ENCODE assay signal across 20 cellular contexts in the genomic region with DNA sequence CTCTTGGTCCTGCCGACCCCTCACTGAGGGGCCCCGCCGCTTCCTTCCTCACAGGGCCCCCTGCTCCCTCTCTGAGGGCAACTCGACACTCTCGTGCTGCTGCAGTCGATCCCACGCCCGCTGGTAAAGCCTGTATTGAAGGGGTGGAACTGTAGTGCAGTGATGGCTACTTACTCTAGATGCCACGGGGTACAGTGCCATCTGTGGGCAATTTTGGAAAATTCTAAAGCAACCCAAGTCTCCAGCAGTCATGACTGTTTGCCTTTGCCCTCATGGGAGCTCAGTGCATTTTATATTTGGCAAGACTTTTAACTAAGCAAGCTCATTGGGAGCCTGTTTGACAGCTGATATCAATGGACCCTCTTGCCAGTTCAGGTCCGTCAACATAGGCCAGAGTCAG. TPM values are rescaled to one million over a fixed set of nuclear protein-coding genes. Genes with fewer than 3 reads are reported as not detected.
DNase-seq lines count a peak whose midpoint lies in the region; ATAC-seq, FAIRE-seq and TF ChIP-seq lines count a peak whose summit lies in the region.
"Had no signal": no experiment of that assay in that cellular context is flagged by ENCODE, and none has a peak within 500 bp of the region (broad histone marks: within the 10 kb centered on the region; RNA-seq: fewer than 3 reads in every experiment).

No MANE protein-coding gene starts in this region.

- CTCF ChIA-PET in MCF 10A (lab: Yijun Ruan, JAX): interaction anchor here (0.6 kb wide), 2 partner anchors 26 to 43 kb away, joined by 3 to 4 read pairs; no protein-coding TSS in a partner anchor
- CTCF ChIA-PET in mammary epithelial cell (lab: Charles Lee; ENCODE audit: low non-redundant PET): no interaction called here
- CTCF ChIA-PET in OCI-LY7 (lab: Charles Lee; ENCODE audit: unreplicated experiment): no interaction called here

- no peak for TF ChIP-seq CTCF in MCF 10A (IDR thresholded peaks at IDR 0.05; ENCODE audit: unreplicated experiment)
- peak in 1 of 2 donors; percentile 2 for TF ChIP-seq CTCF in mammary epithelial cell (conservative IDR thresholded peaks at IDR 0.05 in 1 of 2, IDR thresholded peaks at IDR 0.05 in 1 of 2; ENCODE audit: extremely low read depth in 1 of 2, insufficient read depth in 1 of 2, low read depth in 1 of 2, low read length in 2 of 2)
- TF ChIP-seq CTCF in OCI-LY7 (conservative IDR thresholded peaks at IDR 0.05; ENCODE audit: low read length): peak; percentile 39; the same call in 1 of the 2 replicates
- peak; percentile 23 for TF ChIP-seq CTCF in chondrocyte (IDR thresholded peaks at IDR 0.05)

- no peak overlapping the region for H3K4me3 ChIP-seq in mammary epithelial cell (replicated peaks in 1 of 3; ENCODE audit: insufficient read depth in 1 of 3, low read depth in 2 of 3, low read length in 3 of 3)
- H3K4me3 ChIP-seq in OCI-LY7 (ENCODE audit: low read depth, low read length, poor library complexity, severe bottlenecking): no peak overlapping the region
- H3K4me3 ChIP-seq: left lung, suprapubic skin had no signal

- H3K27ac ChIP-seq in mammary epithelial cell (ENCODE audit: insufficient read depth, low read depth, low read length) (no peak overlapping the region), OCI-LY7 (ENCODE audit: low read depth, low read length, poor library complexity, severe bottlenecking) (no peak overlapping the region)
- H3K27ac ChIP-seq: left lung, neutrophil, suprapubic skin had no signal

- H3K9me3 ChIP-seq in mammary epithelial cell (replicated peaks; ENCODE audit: insufficient read depth, low read length) (no peaks in the 10 kb centered on the region), OCI-LY7 (ENCODE audit: low read length) (no peaks in the 10 kb centered on the region)
- H3K9me3 ChIP-seq: left lung, neutrophil, suprapubic skin had no signal

- H3K4me3 Mint-ChIP-seq in MCF 10A (ENCODE audit: unreplicated experiment) (no peak overlapping the region), chondrocyte (ENCODE audit: unreplicated experiment) (no peak overlapping the region), immature natural killer cell (no peak overlapping the region)
- H3K4me3 Mint-ChIP-seq: activated CD4-positive, alpha-beta T cell treated with anti-CD3 and anti-CD28 coated beads, Interleukin-2, amount 10 ng/mL, durations not matched to agents 24 days and 14 days had no signal

- no peak overlapping the region for H3K9ac ChIP-seq in mammary epithelial cell (ENCODE audit: insufficient read depth, low read length)

- DNase-seq in MCF 10A (ENCODE audit: unreplicated experiment) (peak; percentile 9), mammary epithelial cell (no peak), OCI-LY7 (ENCODE audit: low spot score) (no peak), chondrocyte (ENCODE audit: low spot score) (no peak), immature natural killer cell (no peak), GM19239 (ENCODE audit: insufficient read length, low spot score) (no peak)
- DNase-seq in stimulated activated CD4-positive, alpha-beta T cell treated with anti-CD3 and anti-CD28 coated beads, Interleukin-15, amount 100 ng/mL, for 24 hours: no peak
- DNase-seq: activated naive CD4-positive, alpha-beta T cell treated with Interleukin-2 at 50 U/mL for 16 hours; cerebellar nuclear complex; effector CD4-positive, alpha-beta T cell; KBM-7; left lung; NCI-H1105 treated with DMSO at 0.1 percent for 48 hours; NCI-H2171 treated with DMSO at 0.1 percent for 48 hours; retina had no signal

- dilution Hi-C loops in mammary epithelial cell (cut with HindIII; ENCODE audit: low sequenced_read_pairs): loop anchor here (5.0 to 10.0 kb wide), 3 partner anchors 33 to 93 kb away; a partner anchor contains a TSS

- peaks cover under 1% of the 10 kb centered on the region for H3K79me2 ChIP-seq in mammary epithelial cell (ENCODE audit: insufficient read depth, low read length)
- no peaks in the 10 kb centered on the region for H3K79me2 ChIP-seq in OCI-LY7 (ENCODE audit: insufficient read depth, low read depth, low read length)

- ATAC-seq in GM21737 (IDR thresholded peaks at IDR 0.05; ENCODE audit: unreplicated experiment): no peak
- ATAC-seq: left lung had no signal

- intact Hi-C loops in MCF 10A (cut with micrococcal nuclease): no loop called here
- intact Hi-C loops in mammary epithelial cell (cut with micrococcal nuclease): no loop called here
- intact Hi-C loops in OCI-LY7 (cut with micrococcal nuclease; ENCODE audit: unreplicated experiment): no loop called here

- H3K27me3 Mint-ChIP-seq in MCF 10A (ENCODE audit: insufficient read depth, unreplicated experiment) (no peaks in the 10 kb centered on the region), chondrocyte (ENCODE audit: low read depth) (no peaks in the 10 kb centered on the region), immature natural killer cell (ENCODE audit: low read depth in 3 of 3) (peaks cover 0 to 2% (median 0%) of the 10 kb centered on the region in 3 donors)
- H3K27me3 Mint-ChIP-seq: activated CD4-positive, alpha-beta T cell treated with anti-CD3 and anti-CD28 coated beads, Interleukin-2, amount 10 ng/mL, durations not matched to agents 24 days and 14 days; CD8-positive, alpha-beta memory T cell had no signal

- WGBS in mammary epithelial cell (ENCODE audit: low coverage, missing lambda C conversion rate): 91% methylated on average over 10 of the region's 10 CpGs

- H3K4me1 ChIP-seq in mammary epithelial cell (ENCODE audit: insufficient read depth, low read length): no peaks in the 10 kb centered on the region
- no peaks in the 10 kb centered on the region for H3K4me1 ChIP-seq in OCI-LY7 (ENCODE audit: insufficient read depth, low read length, poor library complexity, severe bottlenecking)
- H3K4me1 ChIP-seq: suprapubic skin had no signal

- H3K9me3 Mint-ChIP-seq in MCF 10A (ENCODE audit: unreplicated experiment): no peaks in the 10 kb centered on the region
- H3K9me3 Mint-ChIP-seq in chondrocyte (ENCODE audit: low read depth): no peaks in the 10 kb centered on the region
- H3K9me3 Mint-ChIP-seq in immature natural killer cell: no peaks in the 10 kb centered on the region
- H3K9me3 Mint-ChIP-seq: activated CD4-positive, alpha-beta T cell treated with anti-CD3 and anti-CD28 coated beads, Interleukin-2, amount 10 ng/mL, durations not matched to agents 24 days and 14 days; CD8-positive, alpha-beta memory T cell had no signal

- in situ Hi-C loops in mammary epithelial cell (cut with MboI; ENCODE audit: low sequenced_read_pairs in 2 of 2): no loop called here

- no peaks in the 10 kb centered on the region for H3K9me2 ChIP-seq in OCI-LY7 (ENCODE audit: insufficient read depth, low read length)

- H3K4me2 ChIP-seq in mammary epithelial cell (ENCODE audit: insufficient read depth, low read depth, low read length) (no peak overlapping the region), OCI-LY7 (ENCODE audit: low read length) (no peak overlapping the region)

- H3K27ac Mint-ChIP-seq in MCF 10A (ENCODE audit: low read depth, unreplicated experiment) (no peak overlapping the region), chondrocyte (ENCODE audit: unreplicated experiment) (no peak overlapping the region), immature natural killer cell (no peak overlapping the region)

- BruUV-seq in MCF 10A (replicated peaks; lab: Mats Ljungman, UMichigan): no TSS peak
- BruUV-seq in mammary epithelial cell (replicated peaks; lab: Mats Ljungman, UMichigan): no TSS peak
- no TSS peak for BruUV-seq in OCI-LY7 (replicated peaks; lab: Mats Ljungman, UMichigan)

- H3K36me3 ChIP-seq in mammary epithelial cell (ENCODE audit: insufficient read depth, low read length): peaks cover 2% of the 10 kb centered on the region
- peaks cover 12% of the 10 kb centered on the region for H3K36me3 ChIP-seq in OCI-LY7 (ENCODE audit: insufficient read depth, low read length)
- H3K36me3 ChIP-seq: neutrophil had no signal

- POLR2A ChIA-PET in MCF 10A (lab: Yijun Ruan, JAX): interaction anchor here (2.0 to 2.3 kb wide), 2 partner anchors 13 to 22 kb away, joined by 4 to 11 read pairs; a partner anchor contains a TSS
- POLR2A ChIA-PET in OCI-LY7 (lab: Charles Lee): interaction anchor here (1.1 kb wide), 2 partner anchors 12 to 22 kb away, joined by 3 to 4 read pairs; a partner anchor contains a TSS

- H4K20me1 ChIP-seq in mammary epithelial cell (ENCODE audit: insufficient read depth, low read length) (no peaks in the 10 kb centered on the region), OCI-LY7 (ENCODE audit: insufficient read depth, low read length) (no peaks in the 10 kb centered on the region)

- no peak for FAIRE-seq in GM19239 (lab: Jason Lieb, UNC)

- peaks cover 20% of the 10 kb centered on the region for H3K36me3 Mint-ChIP-seq in MCF 10A (ENCODE audit: insufficient read depth, unreplicated experiment)
- H3K36me3 Mint-ChIP-seq in chondrocyte (ENCODE audit: low read depth): peaks cover 15% of the 10 kb centered on the region
- H3K36me3 Mint-ChIP-seq in immature natural killer cell: peaks cover 4 to 15% (median 9%) of the 10 kb centered on the region in 3 donors

- no peaks in the 10 kb centered on the region for H3K27me3 ChIP-seq in mammary epithelial cell (ENCODE audit: insufficient read depth, low read length)
- H3K27me3 ChIP-seq: left lung, neutrophil, suprapubic skin had no signal

- H3K4me1 Mint-ChIP-seq in MCF 10A (ENCODE audit: insufficient read depth, unreplicated experiment) (peaks cover 1% of the 10 kb centered on the region), chondrocyte (ENCODE audit: low read depth) (no peaks in the 10 kb centered on the region), immature natural killer cell (peaks cover 0 to 2% of the 10 kb centered on the region in 2 donors)

- H2AFZ ChIP-seq in mammary epithelial cell (ENCODE audit: low read depth, low read length): no peak overlapping the region
- H2AFZ ChIP-seq in OCI-LY7 (ENCODE audit: low read length): no peak overlapping the region

RNA-seq across cellular contexts. Expression of a gene that starts 6.5 kb away (rescaled TPM):
- total RNA-seq in MCF 10A (2022): 10.3 and 15.7 TPM in 2 replicates
- 10 to 100 TPM in 1 of 2 donors, 1 to 10 TPM in 1; 1.8 to 11.2 TPM for total RNA-seq in mammary epithelial cell
- polyA plus RNA-seq in mammary epithelial cell: 7.4 TPM
- polyA minus RNA-seq in mammary epithelial cell: 32.0 TPM
- total RNA-seq in OCI-LY7 (2014; rRNA removed; shearing (Covaris generic)): 9.1 and 14.7 TPM in 2 replicates
- 26.7 and 29.5 TPM in 2 replicates for total RNA-seq in OCI-LY7 (2022)
- 11.5 to 18.3 TPM (median 13.4 TPM) in 3 replicates for total RNA-seq in chondrocyte
- polyA plus RNA-seq in immature natural killer cell: 10 to 100 TPM in 1 of 3 donors, 1 to 10 TPM in 2; 4.3 to 16.5 (median 9.8) TPM

RNA-seq across cellular contexts. Expression of a gene that starts 13.8 kb away (rescaled TPM):
- total RNA-seq in MCF 10A (2022) (6.4 and 8.6 TPM in 2 replicates), mammary epithelial cell (1 to 10 TPM; 5.2 to 6.9 TPM), OCI-LY7 (2022) (17.8 and 19.6 TPM in 2 replicates), chondrocyte (11.4 to 18.7 TPM (median 12.5 TPM) in 3 replicates)
- polyA plus RNA-seq in mammary epithelial cell (3.6 TPM), immature natural killer cell (1 to 10 TPM in 1 of 3 donors, under 1 TPM in 1, not detected in 1; 0.43 to 3.1 TPM)
- polyA minus RNA-seq in mammary epithelial cell: 1.0 TPM
- 4.7 and 10.4 TPM in 2 replicates for total RNA-seq in OCI-LY7 (2014; rRNA removed; shearing (Covaris generic))

RNA-seq across cellular contexts. Expression of a gene that starts 22.8 kb away (rescaled TPM):
- total RNA-seq in MCF 10A (2022) (120 and 127 TPM in 2 replicates), mammary epithelial cell (10 to 100 TPM; 57.5 to 68.8 TPM), OCI-LY7 (2022) (77.3 and 79.6 TPM in 2 replicates), chondrocyte (23.3 to 25.4 TPM (median 24.7 TPM) in 3 replicates)
- polyA plus RNA-seq in mammary epithelial cell (87.0 TPM), immature natural killer cell (100 to 1,000 TPM in 2 of 3 donors, 10 to 100 TPM in 1; 86.6 to 114 (median 102) TPM)
- polyA minus RNA-seq in mammary epithelial cell: 85.1 TPM
- total RNA-seq in OCI-LY7 (2014; rRNA removed; shearing (Covaris generic)): 44.2 and 59.0 TPM in 2 replicates

RNA-seq across cellular contexts. Expression of a gene that starts 23.4 kb away (rescaled TPM):
- total RNA-seq in MCF 10A (2022): 103 and 209 TPM in 2 replicates
- total RNA-seq in mammary epithelial cell: 100 to 1,000 TPM in 1 of 2 donors, 10 to 100 TPM in 1; 60.7 to 124 TPM
- polyA plus RNA-seq in mammary epithelial cell: 36.1 TPM
- polyA minus RNA-seq in mammary epithelial cell: 88.2 TPM
- 103 and 126 TPM in 2 replicates for total RNA-seq in OCI-LY7 (2014; rRNA removed; shearing (Covaris generic))
- 150 and 155 TPM in 2 replicates for total RNA-seq in OCI-LY7 (2022)
- total RNA-seq in chondrocyte: 57.1 to 64.5 TPM (median 58.2 TPM) in 3 replicates
- 10 to 100 TPM in 2 of 3 donors, 1 to 10 TPM in 1; 5.5 to 30.0 (median 12.9) TPM for polyA plus RNA-seq in immature natural killer cell

RNA-seq across cellular contexts. Expression of a gene that starts 32.3 kb away (rescaled TPM):
- total RNA-seq in MCF 10A (2022) (41.3 and 49.8 TPM in 2 replicates), mammary epithelial cell (10 to 100 TPM; 26.0 to 30.9 TPM), OCI-LY7 (2022) (32.1 and 37.5 TPM in 2 replicates), chondrocyte (20.4 to 29.6 TPM (median 22.6 TPM) in 3 replicates)
- polyA plus RNA-seq in mammary epithelial cell (34.8 TPM), immature natural killer cell (10 to 100 TPM; 13.6 to 33.9 (median 14.4) TPM)
- polyA minus RNA-seq in mammary epithelial cell: 60.9 TPM
- total RNA-seq in OCI-LY7 (2014; rRNA removed; shearing (Covaris generic)): 27.1 and 30.5 TPM in 2 replicates
